Comparison of ENCODE assay signal across 9 cellular contexts in the genomic region with DNA sequence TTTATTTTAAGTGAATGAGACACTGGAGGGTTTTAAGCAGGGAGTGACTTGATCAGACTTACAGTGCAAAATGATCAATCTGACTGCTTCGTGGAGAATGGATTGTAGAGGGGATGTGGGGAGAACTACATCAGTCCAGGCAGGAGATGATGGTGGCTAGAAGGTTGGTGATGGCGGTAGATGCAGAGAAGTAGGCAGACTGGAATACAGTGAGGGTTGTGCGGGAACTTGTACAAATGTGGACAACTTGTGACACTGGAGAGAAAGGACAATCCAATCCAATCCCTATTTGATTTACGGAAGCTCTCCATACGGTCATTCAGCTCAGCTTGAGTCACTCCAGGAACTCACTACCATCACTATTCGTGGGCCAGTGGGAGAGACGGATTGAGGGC. TPM values are rescaled to one million over a fixed set of nuclear protein-coding genes. Genes with fewer than 3 reads are reported as not detected.
A peak's percentile ranks its signal among the peaks of the same experiment; 100 is the strongest.
DNase-seq lines count a peak whose midpoint lies in the region; ATAC-seq and TF ChIP-seq lines count a peak whose summit lies in the region.
"Had no signal": no experiment of that assay in that cellular context is flagged by ENCODE, and none has a peak within 500 bp of the region (broad histone marks: within the 10 kb centered on the region; RNA-seq: fewer than 3 reads in every experiment).

No MANE protein-coding gene starts in this region.

- H3K4me1 ChIP-seq in left lung: peaks cover 13 to 39% of the 10 kb centered on the region in 2 donors
- peaks cover 7% of the 10 kb centered on the region for H3K4me1 ChIP-seq in thymus (ENCODE audit: control insufficient read depth, insufficient read depth, low read length)

- H3K4me1 Mint-ChIP-seq in activated CD4-positive, alpha-beta T cell treated with anti-CD3 and anti-CD28 coated beads, Interleukin-2, amount 10 ng/mL, durations not matched to agents 24 days and 14 days: peaks cover 40% of the 10 kb centered on the region

- no peak for DNase-seq in activated CD4-positive, alpha-beta T cell treated with anti-CD3 and anti-CD28 coated beads, Interleukin-2, amount 10 ng/mL, durations not matched to agents 24 days and 14 days
- DNase-seq in activated CD4-positive, alpha-beta T cell treated with anti-CD3 and anti-CD28 coated beads for 48 hours: no peak
- no peak for DNase-seq in left lung
- DNase-seq in SW480 (ENCODE audit: low spot score): no peak
- DNase-seq in anterior cingulate cortex (lab: John Stamatoyannopoulos, UW): no peak
- DNase-seq in NCI-H82 treated with DMSO at 0.1 percent for 48 hours (lab: John Stamatoyannopoulos, UW; ENCODE audit: unreplicated experiment): no peak

- H3K27ac Mint-ChIP-seq in activated CD4-positive, alpha-beta T cell treated with anti-CD3 and anti-CD28 coated beads, Interleukin-2, amount 10 ng/mL, durations not matched to agents 24 days and 14 days: peak overlapping the region; percentile 88

- H3K27me3 ChIP-seq in left lung (no peaks in the 10 kb centered on the region), thymus (ENCODE audit: control insufficient read depth, insufficient read depth) (no peaks in the 10 kb centered on the region)

- H3K27me3 Mint-ChIP-seq in activated CD4-positive, alpha-beta T cell treated with anti-CD3 and anti-CD28 coated beads, Interleukin-2, amount 10 ng/mL, durations not matched to agents 24 days and 14 days: no peaks in the 10 kb centered on the region

- H3K36me3 ChIP-seq in left lung: peaks cover 0 to 28% of the 10 kb centered on the region in 2 donors
- no peaks in the 10 kb centered on the region for H3K36me3 ChIP-seq in thymus (ENCODE audit: control insufficient read depth, insufficient read depth)

- H3K27ac ChIP-seq in angular gyrus (ENCODE audit: low read depth, low read length) (peak overlapping the region; percentile 83), left lung (peak overlapping the region; percentile 92 to 96), thymus (ENCODE audit: low read depth) (peak overlapping the region; percentile 92)

- ATAC-seq in left lung: no peak

- intact Hi-C loops in activated CD4-positive, alpha-beta T cell treated with anti-CD3 and anti-CD28 coated beads, Interleukin-2, amount 10 ng/mL, durations not matched to agents 24 days and 14 days (cut with micrococcal nuclease): loop anchor here (2.0 to 10.0 kb wide), 5 partner anchors 215 to 455 kb away; a partner anchor contains a TSS
- intact Hi-C loops in left lung (cut with DNase I): loop anchor here in 1 of 2 donors (10.0 kb wide), 1 partner anchor 365 kb away; no protein-coding TSS in a partner anchor

- H3K4me3 ChIP-seq in left lung: peak overlapping the region; percentile 90 to 94
- H3K4me3 ChIP-seq in thymus (ENCODE audit: low read length): peak overlapping the region; percentile 92

- no peaks in the 10 kb centered on the region for H3K9me3 ChIP-seq in left lung
- H3K9me3 ChIP-seq in thymus (ENCODE audit: control insufficient read depth): no peaks in the 10 kb centered on the region

- peaks cover 26% of the 10 kb centered on the region for H3K36me3 Mint-ChIP-seq in activated CD4-positive, alpha-beta T cell treated with anti-CD3 and anti-CD28 coated beads, Interleukin-2, amount 10 ng/mL, durations not matched to agents 24 days and 14 days (ENCODE audit: low read depth)

- TF ChIP-seq CTCF in left lung (IDR thresholded peaks at IDR 0.05): no peak

- no peaks in the 10 kb centered on the region for H3K9me3 Mint-ChIP-seq in activated CD4-positive, alpha-beta T cell treated with anti-CD3 and anti-CD28 coated beads, Interleukin-2, amount 10 ng/mL, durations not matched to agents 24 days and 14 days

- H3K4me3 Mint-ChIP-seq in activated CD4-positive, alpha-beta T cell treated with anti-CD3 and anti-CD28 coated beads, Interleukin-2, amount 10 ng/mL, durations not matched to agents 24 days and 14 days: peak overlapping the region; percentile 86

- WGBS in thymus: 37% methylated on average over 7 of the region's 7 CpGs

RNA-seq across cellular contexts. Expression of a gene that starts 0.6 kb away (rescaled TPM):
- 2.5 TPM in 2 replicates for total RNA-seq in activated CD4-positive, alpha-beta T cell treated with anti-CD3 and anti-CD28 coated beads, Interleukin-2, amount 10 ng/mL, durations not matched to agents 24 days and 14 days
- 1 to 10 TPM; 4.1 to 5.8 TPM for total RNA-seq in left lung
- polyA plus RNA-seq in thymus: 4.1 TPM

RNA-seq across cellular contexts. Expression of a gene that starts 0.7 kb away (rescaled TPM):
- total RNA-seq in activated CD4-positive, alpha-beta T cell treated with anti-CD3 and anti-CD28 coated beads, Interleukin-2, amount 10 ng/mL, durations not matched to agents 24 days and 14 days: 43.1 and 47.8 TPM in 2 replicates
- 10 to 100 TPM; 27.5 to 37.1 TPM for total RNA-seq in left lung
- polyA plus RNA-seq in thymus: 27.0 TPM

RNA-seq across cellular contexts. Expression of a gene that starts 39.3 kb away (rescaled TPM):
- 8.3 and 9.0 TPM in 2 replicates for total RNA-seq in activated CD4-positive, alpha-beta T cell treated with anti-CD3 and anti-CD28 coated beads, Interleukin-2, amount 10 ng/mL, durations not matched to agents 24 days and 14 days
- 10 to 100 TPM; 14.3 to 18.5 TPM for total RNA-seq in left lung
- polyA plus RNA-seq in thymus: 5.3 TPM

RNA-seq across cellular contexts. Expression of a gene that starts 55.3 kb away (rescaled TPM):
- not detected in 2 replicates for total RNA-seq in activated CD4-positive, alpha-beta T cell treated with anti-CD3 and anti-CD28 coated beads, Interleukin-2, amount 10 ng/mL, durations not matched to agents 24 days and 14 days
- not detected for total RNA-seq in left lung
- polyA plus RNA-seq in thymus: 0.16 TPM
- total RNA-seq: lung microvascular endothelial cell had no signal
